24 cellular contexts compared by ENCODE assay signal in genomic region chr4:127978930-127979329, GRCh38.
"Had no signal": no experiment of that assay in that cellular context is flagged by ENCODE, and none has a peak within 500 bp of the region (broad histone marks: within the 10 kb centered on the region; RNA-seq: fewer than 3 reads in every experiment).

No MANE protein-coding gene starts in this region.

- H3K27ac ChIP-seq: colonic mucosa, epithelial cell of prostate, esophagus muscularis mucosa, foreskin keratinocyte, gastrocnemius medialis, heart left ventricle, hepatocyte, left lung had no signal

- H3K9me3 Mint-ChIP-seq: dendritic cell treated with granulocyte-macrophage colony-stimulating factor and Interleukin-4, amounts not matched to agents 40 ng/mL and 50 ng/mL, for 4 days; effector memory CD8-positive, alpha-beta T cell; immature natural killer cell; memory B cell had no signal

- H3K36me3 ChIP-seq: colonic mucosa had no signal

- H3K27ac Mint-ChIP-seq: dendritic cell treated with granulocyte-macrophage colony-stimulating factor and Interleukin-4, amounts not matched to agents 40 ng/mL and 50 ng/mL, for 4 days; effector memory CD8-positive, alpha-beta T cell; endodermal cell; immature natural killer cell; memory B cell had no signal

- H3K4me1 Mint-ChIP-seq: endodermal cell had no signal

- H3K27me3 Mint-ChIP-seq: dendritic cell treated with granulocyte-macrophage colony-stimulating factor and Interleukin-4, amounts not matched to agents 40 ng/mL and 50 ng/mL, for 4 days; effector memory CD8-positive, alpha-beta T cell; memory B cell had no signal

- H3K4me2 ChIP-seq: hepatocyte had no signal

- ATAC-seq: effector memory CD8-positive, alpha-beta T cell; foreskin keratinocyte; gastrocnemius medialis; heart left ventricle; left cardiac atrium; left lung; left ventricle myocardium superior had no signal

- DNase-seq: colonic mucosa; cortex of kidney; effector CD8-positive, alpha-beta T cell; effector memory CD8-positive, alpha-beta T cell; endodermal cell; foreskin keratinocyte; gastrocnemius medialis; heart left ventricle; hypothalamus; immature natural killer cell; left cardiac atrium; left lung; left ventricle myocardium superior; mammary epithelial cell; mesendoderm; midbrain had no signal

- H3K4me3 Mint-ChIP-seq: dendritic cell treated with granulocyte-macrophage colony-stimulating factor and Interleukin-4, amounts not matched to agents 40 ng/mL and 50 ng/mL, for 4 days; effector memory CD8-positive, alpha-beta T cell; endodermal cell; immature natural killer cell; memory B cell had no signal

- FAIRE-seq: endometrium, keratinocyte had no signal

- H3K27me3 ChIP-seq: colonic mucosa, esophagus muscularis mucosa, foreskin keratinocyte, gastrocnemius medialis, heart left ventricle, hepatocyte, left lung had no signal

- H2AFZ ChIP-seq: hepatocyte had no signal

- H3K4me1 ChIP-seq: colonic mucosa, esophagus muscularis mucosa, foreskin keratinocyte, left lung had no signal

- H3K4me3 ChIP-seq: colonic mucosa, esophagus muscularis mucosa, gastrocnemius medialis, heart left ventricle, hepatocyte, left lung, lung had no signal

- H3K9me3 ChIP-seq: colonic mucosa, esophagus muscularis mucosa, left lung had no signal
